24 cellular contexts compared by ENCODE assay signal in genomic region chr14:78581222-78581621, GRCh38.
"Had no signal": no experiment of that assay in that cellular context is flagged by ENCODE, and none has a peak within 500 bp of the region (broad histone marks: within the 10 kb centered on the region; RNA-seq: fewer than 3 reads in every experiment).

No MANE protein-coding gene starts in this region.

- H3K36me3 Mint-ChIP-seq: immature natural killer cell, memory B cell, natural killer cell had no signal

- DNase-seq: dermis blood vessel endothelial cell; effector memory CD8-positive, alpha-beta T cell; erythroblast; esophagus squamous epithelium; foreskin melanocyte; glutamatergic neuron; hypothalamus; immature natural killer cell; islet precursor cell; kidney glomerular epithelial cell; left ventricle myocardium superior; natural killer cell; occipital lobe; ovary; posterior cingulate gyrus; psoas muscle; right cardiac atrium; sigmoid colon; stimulated activated CD4-positive, alpha-beta T cell treated with anti-CD3 and anti-CD28 coated beads, Interleukin-2, amount 100 ng/mL, for 24 hours; stimulated activated CD4-positive, alpha-beta T cell treated with anti-CD3 and anti-CD28 coated beads, Interleukin-4, amount 100 ng/mL, for 24 hours; stimulated activated naive CD4-positive, alpha-beta T cell; stimulated activated naive CD8-positive, alpha-beta T cell treated with anti-CD3 and anti-CD28 coated beads, Interleukin-15, amount 100 ng/mL, for 72 hours; transverse colon had no signal

- H3K9me3 Mint-ChIP-seq: memory B cell; natural killer cell; stimulated activated naive CD8-positive, alpha-beta T cell treated with anti-CD3 and anti-CD28 coated beads, Interleukin-15, amount 100 ng/mL, for 72 hours had no signal

- H3K4me3 Mint-ChIP-seq: effector memory CD8-positive, alpha-beta T cell; immature natural killer cell; memory B cell; natural killer cell; stimulated activated naive CD8-positive, alpha-beta T cell treated with anti-CD3 and anti-CD28 coated beads, Interleukin-15, amount 100 ng/mL, for 72 hours had no signal

- H3K27ac Mint-ChIP-seq: effector memory CD8-positive, alpha-beta T cell; immature natural killer cell; memory B cell; natural killer cell; stimulated activated naive CD8-positive, alpha-beta T cell treated with anti-CD3 and anti-CD28 coated beads, Interleukin-15, amount 100 ng/mL, for 72 hours had no signal

- H3K4me1 Mint-ChIP-seq: immature natural killer cell; memory B cell; natural killer cell; stimulated activated naive CD8-positive, alpha-beta T cell treated with anti-CD3 and anti-CD28 coated beads, Interleukin-15, amount 100 ng/mL, for 72 hours had no signal

- ATAC-seq: effector memory CD8-positive, alpha-beta T cell; left ventricle myocardium superior; natural killer cell; psoas muscle; right cardiac atrium; stimulated activated naive CD8-positive, alpha-beta T cell treated with anti-CD3 and anti-CD28 coated beads, Interleukin-15, amount 100 ng/mL, for 72 hours had no signal
